ENCODE assay signal across 8 cellular contexts in genomic region chrX:87664381-87664780, GRCh38.
DNase-seq lines count a peak whose midpoint lies in the region; ATAC-seq, FAIRE-seq and TF ChIP-seq lines count a peak whose summit lies in the region.

No MANE protein-coding gene starts in this region.

- H3K36me3 Mint-ChIP-seq in T-helper 2 cell treated with Interferon-gamma antibody and Interleukin-4, amounts not matched to agents 5 μg/mL and 100 μg/mL, for 36 hours (ENCODE audit: low read depth) = no peaks in the 10 kb centered on the region

- no peak overlapping the region for H2BK120ac ChIP-seq in H1 (replicated peaks; ENCODE audit: low read depth, low read length)

- no peaks in the 10 kb centered on the region for H3K9me3 Mint-ChIP-seq in T-helper 2 cell treated with Interferon-gamma antibody and Interleukin-4, amounts not matched to agents 5 μg/mL and 100 μg/mL, for 36 hours

- peak in 1 of 3 experiments; percentile 12; a peak in 2 of 4 replicates for TF ChIP-seq CTCF in H1 (IDR thresholded peaks at IDR 0.05; ENCODE audit: control extremely low read depth in 1 of 3, insufficient read depth in 1 of 3, low read depth in 1 of 3, low read length in 3 of 3)

- no peak overlapping the region for H3K4me2 ChIP-seq in H1 (ENCODE audit: insufficient read depth in 1 of 2, low read depth in 2 of 2, low read length in 2 of 2)

- H4K20me1 ChIP-seq in H1 (replicated peaks in 1 of 2; ENCODE audit: control insufficient read depth in 1 of 2, insufficient read depth in 2 of 2, low read length in 2 of 2) = no peaks in the 10 kb centered on the region

- POLR2A ChIA-PET in H1 (lab: Charles Lee; ENCODE audit: partially characterized antibody) = interaction anchor here (0.9 kb wide), 1 partner anchor 81 kb away, joined by 3 read pairs; no protein-coding TSS in a partner anchor

- H2AK5ac ChIP-seq in H1 (ENCODE audit: low read depth, low read length) = no peak overlapping the region

- H4K8ac ChIP-seq in H1 (ENCODE audit: extremely low read depth, insufficient read depth, low read length) = no peak overlapping the region

- CTCF ChIA-PET in H1 (lab: Charles Lee; ENCODE audit: partially characterized antibody) = interaction anchor here (0.6 to 1.0 kb wide), 2 partner anchors 12 to 280 kb away, joined by 3 read pairs; no protein-coding TSS in a partner anchor

- H3K14ac ChIP-seq in H1 (ENCODE audit: insufficient read length) = no peak overlapping the region

- H3K79me2 ChIP-seq in H1 (ENCODE audit: control insufficient read depth in 1 of 2, insufficient read depth in 2 of 2, low read length in 2 of 2) = no peaks in the 10 kb centered on the region; a peak in 1 of 4 replicates

- no peak overlapping the region for H3K23ac ChIP-seq in H1 (ENCODE audit: insufficient read length)

- H4K5ac ChIP-seq in H1 (ENCODE audit: insufficient read length, low read depth, low read length) = no peak overlapping the region

- no peak overlapping the region for H2BK12ac ChIP-seq in H1 (ENCODE audit: low read depth, low read length)

- peak; percentile 0 for DNase-seq in NCI-H1694 treated with DMSO at 0.1 percent for 48 hours (lab: John Stamatoyannopoulos, UW)
- DNase-seq in H1 (ENCODE audit: low read depth in 1 of 2, low spot score in 2 of 2) = no peak
- DNase-seq in pons (ENCODE audit: low spot score) = peak; percentile 56
- DNase-seq in stimulated activated naive CD4-positive, alpha-beta T cell treated with Interleukin-2 at 50 U/mL for 16 hours (lab: John Stamatoyannopoulos, UW) = no peak
- no peak for DNase-seq in T-helper 2 cell treated with Interferon-gamma antibody and Interleukin-4, amounts not matched to agents 5 μg/mL and 100 μg/mL, for 36 hours (ENCODE audit: low spot score)

- no peaks in the 10 kb centered on the region for H3K4me1 ChIP-seq in H1 (replicated peaks in 1 of 4; ENCODE audit: control insufficient read depth in 3 of 4, insufficient read depth in 4 of 4, low read length in 3 of 4)

- no peak overlapping the region for H3K4ac ChIP-seq in H1 (replicated peaks; ENCODE audit: insufficient read length, low read depth, low read length)

- WGBS in H1 (ENCODE audit: extremely low coverage in 1 of 2, insufficient coverage in 1 of 2, insufficient read length in 1 of 2, insufficient replicate concordance in 2 of 2, low coverage in 1 of 2, low lambda C conversion rate in 2 of 2, missing lambda C conversion rate in 1 of 2), 2 experiments = 5% methylated on average over 2 of the region's 2 CpGs; no CpG with 5 or more reads in 1 of the 2 experiments

- H3K23me2 ChIP-seq in H1 (ENCODE audit: low read depth, low read length) = no peaks in the 10 kb centered on the region

- H3K27ac Mint-ChIP-seq in T-helper 2 cell treated with Interferon-gamma antibody and Interleukin-4, amounts not matched to agents 5 μg/mL and 100 μg/mL, for 36 hours = no peak overlapping the region

- H3K4me1 Mint-ChIP-seq in T-helper 2 cell treated with Interferon-gamma antibody and Interleukin-4, amounts not matched to agents 5 μg/mL and 100 μg/mL, for 36 hours (ENCODE audit: low read depth) = no peaks in the 10 kb centered on the region

- ATAC-seq in GM19395 (IDR thresholded peaks at IDR 0.05; ENCODE audit: unreplicated experiment) (peak; percentile 73), HG02610 (IDR thresholded peaks at IDR 0.05; ENCODE audit: unreplicated experiment) (no peak), HG03196 (IDR thresholded peaks at IDR 0.05; ENCODE audit: unreplicated experiment) (no peak)

- no peak overlapping the region for H3K27ac ChIP-seq in H1 (ENCODE audit: low read depth, low read length)

- H3K9ac ChIP-seq in H1 (replicated peaks in 1 of 4; ENCODE audit: extremely low read depth in 1 of 4, low read depth in 3 of 4, low read length in 3 of 4) = no peak overlapping the region

- H3K4me3 ChIP-seq in H1 (ENCODE audit: extremely low read depth in 1 of 4, insufficient read depth in 2 of 4, low read depth in 3 of 4, low read length in 4 of 4) = no peak overlapping the region

- no peak overlapping the region for H3K56ac ChIP-seq in H1 (replicated peaks; ENCODE audit: insufficient read length, low read depth, low read length)

- no peak for TF ChIP-seq EP300 in H1 (IDR thresholded peaks at IDR 0.05; ENCODE audit: borderline replicate concordance in 1 of 2, low read depth in 2 of 2, low read length in 2 of 2)

- no peak for FAIRE-seq in H1 (lab: Jason Lieb, UNC)

- no peaks in the 10 kb centered on the region for H3K9me3 ChIP-seq in H1 (ENCODE audit: insufficient read depth in 2 of 2, low read depth in 1 of 2, low read length in 1 of 2)

- no peak overlapping the region for H3K4me3 Mint-ChIP-seq in T-helper 2 cell treated with Interferon-gamma antibody and Interleukin-4, amounts not matched to agents 5 μg/mL and 100 μg/mL, for 36 hours

- H2BK20ac ChIP-seq in H1 (ENCODE audit: low read length) = no peak overlapping the region

- TF ChIP-seq RAD21 in H1 (IDR thresholded peaks at IDR 0.05 in 1 of 2, conservative IDR thresholded peaks at IDR 0.05 in 1 of 2; ENCODE audit: low read depth in 2 of 2, low read length in 2 of 2) = peak; percentile 50 to 58

- H2BK15ac ChIP-seq in H1 (ENCODE audit: low read length) = no peak overlapping the region

- no peaks in the 10 kb centered on the region for H3K27me3 Mint-ChIP-seq in T-helper 2 cell treated with Interferon-gamma antibody and Interleukin-4, amounts not matched to agents 5 μg/mL and 100 μg/mL, for 36 hours (ENCODE audit: low read depth)

- TF ChIP-seq POLR2A in H1 (IDR thresholded peaks at IDR 0.05; ENCODE audit: control extremely low read depth in 1 of 2, low read depth in 2 of 2, low read length in 2 of 2) = no peak

- H2AFZ ChIP-seq in H1 (ENCODE audit: low read length) = no peak overlapping the region

- no peaks in the 10 kb centered on the region for H3K36me3 ChIP-seq in H1 (ENCODE audit: control insufficient read depth in 2 of 4, insufficient read depth in 4 of 4, low read length in 3 of 4)

- no peak overlapping the region for H4K91ac ChIP-seq in H1 (replicated peaks; ENCODE audit: insufficient read length, low read length)

- no peak overlapping the region for H2BK5ac ChIP-seq in H1 (ENCODE audit: low read depth, low read length)

- no peaks in the 10 kb centered on the region for H3K27me3 ChIP-seq in H1 (replicated peaks in 1 of 4; ENCODE audit: control insufficient read depth in 3 of 4, extremely low read depth in 1 of 4, insufficient read depth in 3 of 4, low read length in 3 of 4)

- no peaks in the 10 kb centered on the region for H3K79me1 ChIP-seq in H1 (ENCODE audit: low read depth, low read length)

- no peak overlapping the region for H3K18ac ChIP-seq in H1 (ENCODE audit: extremely low read depth, low read length)

TF ChIP-seq in H1, 55 proteins besides CTCF, POLR2A, EP300 and RAD21 (continues in another document):
- TF ChIP-seq POLR2AphosphoS5 (IDR thresholded peaks at IDR 0.05; ENCODE audit: low read depth, low read length) = no peak
- TF ChIP-seq ATF2 (IDR thresholded peaks at IDR 0.05; ENCODE audit: low read length) = no peak
- TF ChIP-seq GABPA (IDR thresholded peaks at IDR 0.05; ENCODE audit: borderline replicate concordance, insufficient read depth, low read length) = no peak
- TF ChIP-seq SRF (IDR thresholded peaks at IDR 0.05; ENCODE audit: low read depth, low read length) = no peak
- TF ChIP-seq RBBP5 (IDR thresholded peaks at IDR 0.05; ENCODE audit: borderline replicate concordance, low read depth, low read length) = no peak
- TF ChIP-seq SAP30 (IDR thresholded peaks at IDR 0.05; ENCODE audit: insufficient read depth, insufficient replicate concordance, low read length) = no peak
- no peak for TF ChIP-seq JUND (IDR thresholded peaks at IDR 0.05; ENCODE audit: low read length)
- no peak for TF ChIP-seq MAFK (IDR thresholded peaks at IDR 0.05; ENCODE audit: low read depth, low read length)
- TF ChIP-seq NRF1 (IDR thresholded peaks at IDR 0.05; ENCODE audit: low read depth, low read length) = no peak
- no peak for TF ChIP-seq KDM1A (IDR thresholded peaks at IDR 0.05; ENCODE audit: borderline replicate concordance, low read length)
- no peak for TF ChIP-seq GTF2F1 (IDR thresholded peaks at IDR 0.05; ENCODE audit: borderline replicate concordance, low read depth, low read length)
- TF ChIP-seq YY1 (IDR thresholded peaks at IDR 0.05; ENCODE audit: low read depth, low read length) = no peak
- TF ChIP-seq BRCA1 (IDR thresholded peaks at IDR 0.05; ENCODE audit: low read depth, low read length) = no peak
- TF ChIP-seq CEBPB (IDR thresholded peaks at IDR 0.05; ENCODE audit: low read depth, low read length) = no peak

Comparison
In these comparisons a context has a peak if more than half of its experiments do, and no peak if none do; other contexts are left out.
1. DNase-seq: peak in NCI-H1694 treated with DMSO at 0.1 percent for 48 hours (single experiment) and pons (single experiment); none in H1 (0 of 2), stimulated activated naive CD4-positive, alpha-beta T cell treated with Interleukin-2 at 50 U/mL for 16 hours (single experiment) and T-helper 2 cell treated with Interferon-gamma antibody and Interleukin-4, amounts not matched to agents 5 μg/mL and 100 μg/mL, for 36 hours (single experiment).